1 cellular context compared by ENCODE assay signal in the genomic region with DNA sequence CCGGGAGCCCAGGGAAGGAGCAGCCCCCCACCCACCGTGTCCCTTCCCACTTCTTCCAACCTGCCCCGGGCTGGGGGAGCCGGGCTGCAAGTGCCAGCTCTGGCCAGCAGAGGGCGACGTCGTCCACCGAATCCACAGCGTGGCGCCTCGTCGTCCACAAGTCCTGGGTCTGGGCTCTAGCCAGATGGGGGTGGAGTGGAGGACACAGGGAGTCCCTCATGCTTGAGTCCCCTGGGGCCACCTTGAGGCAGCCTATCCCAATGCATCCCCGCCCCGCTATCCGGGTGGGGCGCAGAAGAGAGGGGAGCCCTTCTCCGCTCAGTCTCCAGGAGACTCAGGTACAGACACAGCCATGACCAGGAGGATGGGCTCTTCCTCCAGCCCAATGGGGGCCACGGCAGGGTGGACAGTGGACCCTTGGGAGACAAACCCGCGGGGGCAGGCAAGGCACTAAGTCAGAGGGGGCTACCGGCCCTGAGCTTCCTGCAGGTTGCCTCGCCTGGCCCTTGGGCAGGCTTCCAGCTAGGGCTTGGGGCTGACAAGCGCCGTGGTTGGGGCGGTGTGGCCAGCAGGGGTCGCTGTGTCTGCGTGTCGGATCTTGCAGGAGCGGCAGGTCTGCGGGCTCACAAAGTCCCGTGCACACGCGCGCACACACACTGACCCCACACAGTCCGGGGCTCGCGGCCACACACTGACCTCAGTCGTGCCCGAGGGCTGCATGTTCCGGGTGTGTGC.
TF ChIP-seq lines count a peak whose summit lies in the region.

No MANE protein-coding gene starts in this region.

TF ChIP-seq in K562, 482 proteins besides CTCF, POLR2A, EP300 and RAD21 (continued from another document and continues in another):
- TF ChIP-seq, protein P1, sequence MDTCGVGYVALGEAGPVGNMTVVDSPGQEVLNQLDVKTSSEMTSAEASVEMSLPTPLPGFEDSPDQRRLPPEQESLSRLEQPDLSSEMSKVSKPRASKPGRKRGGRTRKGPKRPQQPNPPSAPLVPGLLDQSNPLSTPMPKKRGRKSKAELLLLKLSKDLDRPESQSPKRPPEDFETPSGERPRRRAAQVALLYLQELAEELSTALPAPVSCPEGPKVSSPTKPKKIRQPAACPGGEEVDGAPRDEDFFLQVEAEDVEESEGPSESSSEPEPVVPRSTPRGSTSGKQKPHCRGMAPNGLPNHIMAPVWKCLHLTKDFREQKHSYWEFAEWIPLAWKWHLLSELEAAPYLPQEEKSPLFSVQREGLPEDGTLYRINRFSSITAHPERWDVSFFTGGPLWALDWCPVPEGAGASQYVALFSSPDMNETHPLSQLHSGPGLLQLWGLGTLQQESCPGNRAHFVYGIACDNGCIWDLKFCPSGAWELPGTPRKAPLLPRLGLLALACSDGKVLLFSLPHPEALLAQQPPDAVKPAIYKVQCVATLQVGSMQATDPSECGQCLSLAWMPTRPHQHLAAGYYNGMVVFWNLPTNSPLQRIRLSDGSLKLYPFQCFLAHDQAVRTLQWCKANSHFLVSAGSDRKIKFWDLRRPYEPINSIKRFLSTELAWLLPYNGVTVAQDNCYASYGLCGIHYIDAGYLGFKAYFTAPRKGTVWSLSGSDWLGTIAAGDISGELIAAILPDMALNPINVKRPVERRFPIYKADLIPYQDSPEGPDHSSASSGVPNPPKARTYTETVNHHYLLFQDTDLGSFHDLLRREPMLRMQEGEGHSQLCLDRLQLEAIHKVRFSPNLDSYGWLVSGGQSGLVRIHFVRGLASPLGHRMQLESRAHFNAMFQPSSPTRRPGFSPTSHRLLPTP (IDR thresholded peaks at IDR 0.05; ENCODE audit: borderline replicate concordance, extremely low read depth, insufficient read length): peak; percentile 18
- TF ChIP-seq ZNF77 (CRISPR knock-in tag; IDR thresholded peaks at IDR 0.05): no peak
- peak; percentile 77; the same call in 1 of the 2 replicates for TF ChIP-seq SAFB (IDR thresholded peaks at IDR 0.05; ENCODE audit: borderline replicate concordance, low read depth, low read length)
- no peak for TF ChIP-seq MYBL2 (IDR thresholded peaks at IDR 0.05; ENCODE audit: low read depth)
- no peak for TF ChIP-seq MYBL2 (CRISPR knock-in tag; IDR thresholded peaks at IDR 0.05; ENCODE audit: borderline replicate concordance)
- TF ChIP-seq SAP30 (IDR thresholded peaks at IDR 0.05; ENCODE audit: borderline replicate concordance, insufficient read depth, low read depth, low read length, poor library complexity, severe bottlenecking): peak; percentile 38
- TF ChIP-seq MCM5 (IDR thresholded peaks at IDR 0.05; ENCODE audit: low read depth): no peak
- TF ChIP-seq CXXC5 (CRISPR knock-in tag; IDR thresholded peaks at IDR 0.05): 0 out of 2 replicates have a peak, but pooled peaks have one; percentile 44
- 0 out of 2 replicates have a peak, but pooled peaks have one; percentile 22 for TF ChIP-seq CHD2 (IDR thresholded peaks at IDR 0.05; ENCODE audit: low read depth, low read length)
- TF ChIP-seq, protein P2, sequence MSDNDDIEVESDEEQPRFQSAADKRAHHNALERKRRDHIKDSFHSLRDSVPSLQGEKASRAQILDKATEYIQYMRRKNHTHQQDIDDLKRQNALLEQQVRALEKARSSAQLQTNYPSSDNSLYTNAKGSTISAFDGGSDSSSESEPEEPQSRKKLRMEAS (CRISPR knock-in tag; IDR thresholded peaks at IDR 0.05): no peak; the same call in 1 of the 2 replicates
- TF ChIP-seq ZBTB7A (IDR thresholded peaks at IDR 0.05; ENCODE audit: borderline replicate concordance, control insufficient read depth, low read depth, low read length): peak; percentile 73
- peak; percentile 55 to 64 for TF ChIP-seq NRF1 (conservative IDR thresholded peaks at IDR 0.05 in 1 of 2, IDR thresholded peaks at IDR 0.05 in 1 of 2)
- TF ChIP-seq HLTF (IDR thresholded peaks at IDR 0.05): 0 out of 2 replicates have a peak, but pooled peaks have one; percentile 27
- TF ChIP-seq BDP1 (IDR thresholded peaks at IDR 0.05; ENCODE audit: insufficient read depth, insufficient read length): no peak
- TF ChIP-seq, protein P3, sequence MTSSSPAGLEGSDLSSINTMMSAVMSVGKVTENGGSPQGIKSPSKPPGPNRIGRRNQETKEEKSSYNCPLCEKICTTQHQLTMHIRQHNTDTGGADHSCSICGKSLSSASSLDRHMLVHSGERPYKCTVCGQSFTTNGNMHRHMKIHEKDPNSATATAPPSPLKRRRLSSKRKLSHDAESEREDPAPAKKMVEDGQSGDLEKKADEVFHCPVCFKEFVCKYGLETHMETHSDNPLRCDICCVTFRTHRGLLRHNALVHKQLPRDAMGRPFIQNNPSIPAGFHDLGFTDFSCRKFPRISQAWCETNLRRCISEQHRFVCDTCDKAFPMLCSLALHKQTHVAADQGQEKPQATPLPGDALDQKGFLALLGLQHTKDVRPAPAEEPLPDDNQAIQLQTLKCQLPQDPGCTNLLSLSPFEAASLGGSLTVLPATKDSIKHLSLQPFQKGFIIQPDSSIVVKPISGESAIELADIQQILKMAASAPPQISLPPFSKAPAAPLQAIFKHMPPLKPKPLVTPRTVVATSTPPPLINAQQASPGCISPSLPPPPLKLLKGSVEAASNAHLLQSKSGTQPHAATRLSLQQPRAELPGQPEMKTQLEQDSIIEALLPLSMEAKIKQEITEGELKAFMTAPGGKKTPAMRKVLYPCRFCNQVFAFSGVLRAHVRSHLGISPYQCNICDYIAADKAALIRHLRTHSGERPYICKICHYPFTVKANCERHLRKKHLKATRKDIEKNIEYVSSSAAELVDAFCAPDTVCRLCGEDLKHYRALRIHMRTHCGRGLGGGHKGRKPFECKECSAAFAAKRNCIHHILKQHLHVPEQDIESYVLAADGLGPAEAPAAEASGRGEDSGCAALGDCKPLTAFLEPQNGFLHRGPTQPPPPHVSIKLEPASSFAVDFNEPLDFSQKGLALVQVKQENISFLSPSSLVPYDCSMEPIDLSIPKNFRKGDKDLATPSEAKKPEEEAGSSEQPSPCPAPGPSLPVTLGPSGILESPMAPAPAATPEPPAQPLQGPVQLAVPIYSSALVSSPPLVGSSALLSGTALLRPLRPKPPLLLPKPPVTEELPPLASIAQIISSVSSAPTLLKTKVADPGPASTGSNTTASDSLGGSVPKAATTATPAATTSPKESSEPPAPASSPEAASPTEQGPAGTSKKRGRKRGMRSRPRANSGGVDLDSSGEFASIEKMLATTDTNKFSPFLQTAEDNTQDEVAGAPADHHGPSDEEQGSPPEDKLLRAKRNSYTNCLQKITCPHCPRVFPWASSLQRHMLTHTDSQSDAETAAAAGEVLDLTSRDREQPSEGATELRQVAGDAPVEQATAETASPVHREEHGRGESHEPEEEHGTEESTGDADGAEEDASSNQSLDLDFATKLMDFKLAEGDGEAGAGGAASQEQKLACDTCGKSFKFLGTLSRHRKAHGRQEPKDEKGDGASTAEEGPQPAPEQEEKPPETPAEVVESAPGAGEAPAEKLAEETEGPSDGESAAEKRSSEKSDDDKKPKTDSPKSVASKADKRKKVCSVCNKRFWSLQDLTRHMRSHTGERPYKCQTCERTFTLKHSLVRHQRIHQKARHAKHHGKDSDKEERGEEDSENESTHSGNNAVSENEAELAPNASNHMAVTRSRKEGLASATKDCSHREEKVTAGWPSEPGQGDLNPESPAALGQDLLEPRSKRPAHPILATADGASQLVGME (CRISPR knock-in tag; IDR thresholded peaks at IDR 0.05): 0 out of 2 replicates have a peak, but pooled peaks have one; percentile 18
- TF ChIP-seq, protein P4, sequence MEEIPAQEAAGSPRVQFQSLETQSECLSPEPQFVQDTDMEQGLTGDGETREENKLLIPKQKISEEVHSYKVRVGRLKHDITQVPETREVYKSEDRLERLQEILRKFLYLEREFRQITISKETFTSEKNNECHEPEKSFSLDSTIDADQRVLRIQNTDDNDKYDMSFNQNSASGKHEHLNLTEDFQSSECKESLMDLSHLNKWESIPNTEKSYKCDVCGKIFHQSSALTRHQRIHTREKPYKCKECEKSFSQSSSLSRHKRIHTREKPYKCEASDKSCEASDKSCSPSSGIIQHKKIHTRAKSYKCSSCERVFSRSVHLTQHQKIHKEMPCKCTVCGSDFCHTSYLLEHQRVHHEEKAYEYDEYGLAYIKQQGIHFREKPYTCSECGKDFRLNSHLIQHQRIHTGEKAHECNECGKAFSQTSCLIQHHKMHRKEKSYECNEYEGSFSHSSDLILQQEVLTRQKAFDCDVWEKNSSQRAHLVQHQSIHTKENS (CRISPR knock-in tag; IDR thresholded peaks at IDR 0.05): no peak
- 0 out of 2 replicates have a peak, but pooled peaks have one; percentile 48 for TF ChIP-seq MIER1 (IDR thresholded peaks at IDR 0.05; ENCODE audit: low read depth)
- TF ChIP-seq, protein P5, sequence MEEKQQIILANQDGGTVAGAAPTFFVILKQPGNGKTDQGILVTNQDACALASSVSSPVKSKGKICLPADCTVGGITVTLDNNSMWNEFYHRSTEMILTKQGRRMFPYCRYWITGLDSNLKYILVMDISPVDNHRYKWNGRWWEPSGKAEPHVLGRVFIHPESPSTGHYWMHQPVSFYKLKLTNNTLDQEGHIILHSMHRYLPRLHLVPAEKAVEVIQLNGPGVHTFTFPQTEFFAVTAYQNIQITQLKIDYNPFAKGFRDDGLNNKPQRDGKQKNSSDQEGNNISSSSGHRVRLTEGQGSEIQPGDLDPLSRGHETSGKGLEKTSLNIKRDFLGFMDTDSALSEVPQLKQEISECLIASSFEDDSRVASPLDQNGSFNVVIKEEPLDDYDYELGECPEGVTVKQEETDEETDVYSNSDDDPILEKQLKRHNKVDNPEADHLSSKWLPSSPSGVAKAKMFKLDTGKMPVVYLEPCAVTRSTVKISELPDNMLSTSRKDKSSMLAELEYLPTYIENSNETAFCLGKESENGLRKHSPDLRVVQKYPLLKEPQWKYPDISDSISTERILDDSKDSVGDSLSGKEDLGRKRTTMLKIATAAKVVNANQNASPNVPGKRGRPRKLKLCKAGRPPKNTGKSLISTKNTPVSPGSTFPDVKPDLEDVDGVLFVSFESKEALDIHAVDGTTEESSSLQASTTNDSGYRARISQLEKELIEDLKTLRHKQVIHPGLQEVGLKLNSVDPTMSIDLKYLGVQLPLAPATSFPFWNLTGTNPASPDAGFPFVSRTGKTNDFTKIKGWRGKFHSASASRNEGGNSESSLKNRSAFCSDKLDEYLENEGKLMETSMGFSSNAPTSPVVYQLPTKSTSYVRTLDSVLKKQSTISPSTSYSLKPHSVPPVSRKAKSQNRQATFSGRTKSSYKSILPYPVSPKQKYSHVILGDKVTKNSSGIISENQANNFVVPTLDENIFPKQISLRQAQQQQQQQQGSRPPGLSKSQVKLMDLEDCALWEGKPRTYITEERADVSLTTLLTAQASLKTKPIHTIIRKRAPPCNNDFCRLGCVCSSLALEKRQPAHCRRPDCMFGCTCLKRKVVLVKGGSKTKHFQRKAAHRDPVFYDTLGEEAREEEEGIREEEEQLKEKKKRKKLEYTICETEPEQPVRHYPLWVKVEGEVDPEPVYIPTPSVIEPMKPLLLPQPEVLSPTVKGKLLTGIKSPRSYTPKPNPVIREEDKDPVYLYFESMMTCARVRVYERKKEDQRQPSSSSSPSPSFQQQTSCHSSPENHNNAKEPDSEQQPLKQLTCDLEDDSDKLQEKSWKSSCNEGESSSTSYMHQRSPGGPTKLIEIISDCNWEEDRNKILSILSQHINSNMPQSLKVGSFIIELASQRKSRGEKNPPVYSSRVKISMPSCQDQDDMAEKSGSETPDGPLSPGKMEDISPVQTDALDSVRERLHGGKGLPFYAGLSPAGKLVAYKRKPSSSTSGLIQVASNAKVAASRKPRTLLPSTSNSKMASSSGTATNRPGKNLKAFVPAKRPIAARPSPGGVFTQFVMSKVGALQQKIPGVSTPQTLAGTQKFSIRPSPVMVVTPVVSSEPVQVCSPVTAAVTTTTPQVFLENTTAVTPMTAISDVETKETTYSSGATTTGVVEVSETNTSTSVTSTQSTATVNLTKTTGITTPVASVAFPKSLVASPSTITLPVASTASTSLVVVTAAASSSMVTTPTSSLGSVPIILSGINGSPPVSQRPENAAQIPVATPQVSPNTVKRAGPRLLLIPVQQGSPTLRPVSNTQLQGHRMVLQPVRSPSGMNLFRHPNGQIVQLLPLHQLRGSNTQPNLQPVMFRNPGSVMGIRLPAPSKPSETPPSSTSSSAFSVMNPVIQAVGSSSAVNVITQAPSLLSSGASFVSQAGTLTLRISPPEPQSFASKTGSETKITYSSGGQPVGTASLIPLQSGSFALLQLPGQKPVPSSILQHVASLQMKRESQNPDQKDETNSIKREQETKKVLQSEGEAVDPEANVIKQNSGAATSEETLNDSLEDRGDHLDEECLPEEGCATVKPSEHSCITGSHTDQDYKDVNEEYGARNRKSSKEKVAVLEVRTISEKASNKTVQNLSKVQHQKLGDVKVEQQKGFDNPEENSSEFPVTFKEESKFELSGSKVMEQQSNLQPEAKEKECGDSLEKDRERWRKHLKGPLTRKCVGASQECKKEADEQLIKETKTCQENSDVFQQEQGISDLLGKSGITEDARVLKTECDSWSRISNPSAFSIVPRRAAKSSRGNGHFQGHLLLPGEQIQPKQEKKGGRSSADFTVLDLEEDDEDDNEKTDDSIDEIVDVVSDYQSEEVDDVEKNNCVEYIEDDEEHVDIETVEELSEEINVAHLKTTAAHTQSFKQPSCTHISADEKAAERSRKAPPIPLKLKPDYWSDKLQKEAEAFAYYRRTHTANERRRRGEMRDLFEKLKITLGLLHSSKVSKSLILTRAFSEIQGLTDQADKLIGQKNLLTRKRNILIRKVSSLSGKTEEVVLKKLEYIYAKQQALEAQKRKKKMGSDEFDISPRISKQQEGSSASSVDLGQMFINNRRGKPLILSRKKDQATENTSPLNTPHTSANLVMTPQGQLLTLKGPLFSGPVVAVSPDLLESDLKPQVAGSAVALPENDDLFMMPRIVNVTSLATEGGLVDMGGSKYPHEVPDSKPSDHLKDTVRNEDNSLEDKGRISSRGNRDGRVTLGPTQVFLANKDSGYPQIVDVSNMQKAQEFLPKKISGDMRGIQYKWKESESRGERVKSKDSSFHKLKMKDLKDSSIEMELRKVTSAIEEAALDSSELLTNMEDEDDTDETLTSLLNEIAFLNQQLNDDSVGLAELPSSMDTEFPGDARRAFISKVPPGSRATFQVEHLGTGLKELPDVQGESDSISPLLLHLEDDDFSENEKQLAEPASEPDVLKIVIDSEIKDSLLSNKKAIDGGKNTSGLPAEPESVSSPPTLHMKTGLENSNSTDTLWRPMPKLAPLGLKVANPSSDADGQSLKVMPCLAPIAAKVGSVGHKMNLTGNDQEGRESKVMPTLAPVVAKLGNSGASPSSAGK (IDR thresholded peaks at IDR 0.05): peak; percentile 63
- no peak for TF ChIP-seq RBM17 (IDR thresholded peaks at IDR 0.05; ENCODE audit: borderline replicate concordance, low read depth, low read length)
- peak; percentile 84 for TF ChIP-seq SMAD4 (CRISPR knock-in tag; conservative IDR thresholded peaks at IDR 0.05)
- no peak for TF ChIP-seq ZSCAN32 (CRISPR knock-in tag; IDR thresholded peaks at IDR 0.05)
- no peak for TF ChIP-seq ATF1 (CRISPR knock-in tag; IDR thresholded peaks at IDR 0.05)
- peak; percentile 65 for TF ChIP-seq ATF1 (tag; IDR thresholded peaks at IDR 0.05)
- TF ChIP-seq ESRRA (IDR thresholded peaks at IDR 0.05; ENCODE audit: borderline replicate concordance, low read depth): peak; percentile 15
